ENCODE assay signal across 7 cellular contexts in genomic region chr11:34438529-34439507, GRCh38. TPM values are rescaled to one million over a fixed set of nuclear protein-coding genes. Genes with fewer than 3 reads are reported as not detected.
A peak's percentile ranks its signal among the peaks of the same experiment; 100 is the strongest.
DNase-seq lines count a peak whose midpoint lies in the region; ATAC-seq, FAIRE-seq and TF ChIP-seq lines count a peak whose summit lies in the region.

CAT (plus strand) TSS chr11:34438934; CDS start chr11:34439014, 80 bp downstream.

- H3K36me3 ChIP-seq in astrocyte (ENCODE audit: insufficient read depth, low read length), result no peaks in the 10 kb centered on the region

- peak within 1 kb of the TSS; percentile 73 for H3K27ac ChIP-seq in astrocyte (ENCODE audit: low read depth, low read length)

- peaks cover 38% of the 10 kb centered on the region for H3K79me2 ChIP-seq in astrocyte (ENCODE audit: insufficient read depth, low read length)

- H4K20me1 ChIP-seq in astrocyte (ENCODE audit: insufficient read depth, low read length), result peaks cover 20% of the 10 kb centered on the region

- peaks cover 6% of the 10 kb centered on the region for H3K4me1 Mint-ChIP-seq in astrocyte (ENCODE audit: low read depth, unreplicated experiment)

- H3K27me3 Mint-ChIP-seq in astrocyte (ENCODE audit: low read depth, unreplicated experiment), result no peaks in the 10 kb centered on the region

- DNase-seq in GM18507 (ENCODE audit: extremely low spot score, insufficient read length, low read depth) (peak; percentile 89), NCI-H2029 (lab: John Stamatoyannopoulos, UW) (peak; percentile 95), T-helper 9 cell (peak; percentile 93), astrocyte (ENCODE audit: low read depth) (peak; percentile 94), hepatic stellate cell (ENCODE audit: low spot score) (peak; percentile 98), skeletal muscle cell (ENCODE audit: low read depth) (peak; percentile 92)

- peak; percentile 99 for FAIRE-seq in GM18507 (lab: Jason Lieb, UNC)
- peak; percentile 5 for FAIRE-seq in astrocyte (lab: Jason Lieb, UNC)

- no peaks in the 10 kb centered on the region for H3K36me3 Mint-ChIP-seq in astrocyte (ENCODE audit: low read depth, unreplicated experiment)

- TF ChIP-seq CTCF in astrocyte (IDR thresholded peaks at IDR 0.05; ENCODE audit: insufficient read depth, low read depth, low read length), result no peak

- H3K4me3 ChIP-seq in astrocyte (ENCODE audit: insufficient read depth, low read depth, low read length), result peak within 1 kb of the TSS; percentile 79
- peak within 1 kb of the TSS; percentile 83 for H3K4me3 ChIP-seq in skeletal muscle cell (ENCODE audit: low read depth, low read length)

- H3K4me1 ChIP-seq in astrocyte (ENCODE audit: insufficient read depth, low read length), result peaks cover 9% of the 10 kb centered on the region

- no peaks in the 10 kb centered on the region for H3K9me3 ChIP-seq in astrocyte (ENCODE audit: insufficient read depth, low read depth, low read length)

- H3K4me3 Mint-ChIP-seq in astrocyte (ENCODE audit: unreplicated experiment), result peak within 1 kb of the TSS; percentile 93

- H3K4me2 ChIP-seq in astrocyte (ENCODE audit: low read length), result peak within 1 kb of the TSS; percentile 84

- H3K27me3 ChIP-seq in astrocyte (ENCODE audit: insufficient read depth, low read length), result no peaks in the 10 kb centered on the region

- H3K27ac Mint-ChIP-seq in astrocyte (ENCODE audit: unreplicated experiment), result peak within 1 kb of the TSS; percentile 49

- no peaks in the 10 kb centered on the region for H3K9me3 Mint-ChIP-seq in astrocyte (ENCODE audit: unreplicated experiment)

- peak within 1 kb of the TSS; percentile 94 for H2AFZ ChIP-seq in astrocyte (ENCODE audit: low read depth, low read length)

- peak within 1 kb of the TSS; percentile 84 for H3K9ac ChIP-seq in astrocyte (ENCODE audit: low read length)

- peak; percentile 98 for ATAC-seq in HG02981 (IDR thresholded peaks at IDR 0.05; ENCODE audit: unreplicated experiment)

RNA-seq across cellular contexts. Expression of gene CAT, which starts in this region (rescaled TPM):
- total RNA-seq in astrocyte, result 16.5 and 17.6 TPM in 2 replicates

Comparison
In these comparisons a context has a peak if more than half of its experiments do, and no peak if none do; other contexts are left out.
1. Peak in every context shown above with its lines: DNase-seq, ATAC-seq, H3K4me3 ChIP-seq and H3K27ac ChIP-seq.